ENCODE assay signal across 23 cellular contexts in genomic region chr20:10109621-10110020, GRCh38.
A peak's percentile ranks its signal among the peaks of the same experiment; 100 is the strongest.
DNase-seq lines count a peak whose midpoint lies in the region; ATAC-seq, FAIRE-seq and TF ChIP-seq lines count a peak whose summit lies in the region.
"Had no signal": no experiment of that assay in that cellular context is flagged by ENCODE, and none has a peak within 500 bp of the region (broad histone marks: within the 10 kb centered on the region; RNA-seq: fewer than 3 reads in every experiment).

No MANE protein-coding gene starts in this region.

- ATAC-seq in pancreas (peak; percentile 57 to 80 (median 78)), mucosa of descending colon (no peak)
- ATAC-seq: HCT116 had no signal

- H3K27ac ChIP-seq in pancreas (peak overlapping the region in 1 of 4 donors; percentile 6), brain microvascular endothelial cell (no peak overlapping the region)
- H3K27ac ChIP-seq: 22Rv1, RWPE1 had no signal

- FAIRE-seq in pancreas (lab: Jason Lieb, UNC): no peak
- FAIRE-seq: D721Med, G401.6 had no signal

- WGBS in pancreas, 2 donors: 40 to 42% methylated on average over 2 of the region's 2 CpGs

- no peak for TF ChIP-seq CTCF in fibroblast of the aortic adventitia (IDR thresholded peaks at IDR 0.05; ENCODE audit: insufficient read depth, low read length)
- TF ChIP-seq CTCF in pancreas (IDR thresholded peaks at IDR 0.05): no peak
- TF ChIP-seq CTCF in mucosa of descending colon (IDR thresholded peaks at IDR 0.05): no peak
- TF ChIP-seq CTCF in brain microvascular endothelial cell (IDR thresholded peaks at IDR 0.05; ENCODE audit: low read depth, low read length, missing control alignments): no peak

- peaks cover 17 to 24% (median 23%) of the 10 kb centered on the region in 3 donors for H3K4me1 ChIP-seq in pancreas
- H3K4me1 ChIP-seq in mucosa of descending colon (ENCODE audit: low read depth): no peaks in the 10 kb centered on the region
- H3K4me1 ChIP-seq: BE2C had no signal

- H3K4me3 ChIP-seq in fibroblast of the aortic adventitia (ENCODE audit: low read depth, low read length) (no peak overlapping the region), pancreas (no peak overlapping the region), mucosa of descending colon (no peak overlapping the region), brain microvascular endothelial cell (ENCODE audit: low read depth, low read length) (no peak overlapping the region)

- H3K36me3 ChIP-seq in pancreas: no peaks in the 10 kb centered on the region
- no peaks in the 10 kb centered on the region for H3K36me3 ChIP-seq in mucosa of descending colon (ENCODE audit: low read depth)
- H3K36me3 ChIP-seq in brain microvascular endothelial cell (replicated peaks): no peaks in the 10 kb centered on the region
- H3K36me3 ChIP-seq: BE2C had no signal

- DNase-seq in DMS53 (lab: John Stamatoyannopoulos, UW) (peak; percentile 11), DMS53 treated with DMSO at 0.1 percent for 48 hours (lab: John Stamatoyannopoulos, UW; ENCODE audit: unreplicated experiment) (no peak), NCI-H446 treated with DMSO at 0.1 percent for 48 hours (lab: John Stamatoyannopoulos, UW) (peak; percentile 87), fibroblast of the aortic adventitia (ENCODE audit: low read depth) (peak; percentile 44), pancreas (peak in 3 of 6 donors; percentile 14 to 18 (median 16)), NCI-H748 (lab: John Stamatoyannopoulos, UW; ENCODE audit: unreplicated experiment) (no peak), mucosa of descending colon (no peak), brain microvascular endothelial cell (no peak)
- DNase-seq: BE2C; CD4-positive, CD25-positive, alpha-beta regulatory T cell; Karpas-422; NCI-H1105; NCI-H1436 treated with DMSO at 0.1 percent for 48 hours; NCI-H187 treated with DMSO at 0.1 percent for 48 hours; NCI-H2171 treated with DMSO at 0.1 percent for 48 hours; NCI-H345; NCI-H526; SHP77 had no signal

- H3K9me3 ChIP-seq in pancreas: no peaks in the 10 kb centered on the region
- H3K9me3 ChIP-seq in mucosa of descending colon: no peaks in the 10 kb centered on the region
- H3K9me3 ChIP-seq: BE2C had no signal

- in situ Hi-C loops in brain microvascular endothelial cell (cut with HindIII; ENCODE audit: low pct_ligation_motif_present, low sequenced_read_pairs): no loop called here

- H3K27me3 ChIP-seq in pancreas: no peaks in the 10 kb centered on the region
- no peaks in the 10 kb centered on the region for H3K27me3 ChIP-seq in brain microvascular endothelial cell (replicated peaks)
- H3K27me3 ChIP-seq: BE2C had no signal

- intact Hi-C loops in pancreas (cut with DNase I) (loop anchor here in 1 of 3 donors (10.0 kb wide), 1 partner anchor 65 kb away; no protein-coding TSS in a partner anchor), mucosa of descending colon (cut with DNase I, micrococcal nuclease) (no loop called here)

Comparison
In these comparisons a context has a peak if more than half of its experiments do, and no peak if none do; other contexts are left out.
1. DNase-seq: peak in DMS53 (single experiment), NCI-H446 treated with DMSO at 0.1 percent for 48 hours (single experiment) and fibroblast of the aortic adventitia (single experiment); none in DMS53 treated with DMSO at 0.1 percent for 48 hours (single experiment), NCI-H748 (single experiment), mucosa of descending colon (0 of 3) and brain microvascular endothelial cell (single experiment).